Comparison of ENCODE assay signal across 18 cellular contexts in genomic region chr3:126466886-126467610, GRCh38. TPM values are rescaled to one million over a fixed set of nuclear protein-coding genes. Genes with fewer than 3 reads are reported as not detected.
DNase-seq lines count a peak whose midpoint lies in the region; ATAC-seq and TF ChIP-seq lines count a peak whose summit lies in the region.
"Had no signal": no experiment of that assay in that cellular context is flagged by ENCODE, and none has a peak within 500 bp of the region (broad histone marks: within the 10 kb centered on the region; RNA-seq: fewer than 3 reads in every experiment).

No MANE protein-coding gene starts in this region.

- peaks cover 98% of the 10 kb centered on the region for H3K36me3 ChIP-seq in upper lobe of right lung

- H3K27me3 ChIP-seq in upper lobe of right lung: no peaks in the 10 kb centered on the region
- H3K27me3 ChIP-seq: SJCRH30 had no signal

- no peak for DNase-seq in left ventricle myocardium superior
- DNase-seq in cardiac septum (ENCODE audit: low spot score): no peak
- no peak for DNase-seq in T-helper 17 cell
- peak; percentile 77 for DNase-seq in mesenteric fat pad (ENCODE audit: low spot score)
- peak; percentile 42 for DNase-seq in upper lobe of right lung
- DNase-seq in iPS-NIHi7 (ENCODE audit: extremely low spot score): no peak
- no peak for DNase-seq in KBM-7
- DNase-seq in NCI-H345 treated with DMSO at 0.1 percent for 48 hours (lab: John Stamatoyannopoulos, UW; ENCODE audit: unreplicated experiment): no peak
- DNase-seq: activated CD4-positive, alpha-beta T cell treated with anti-CD3 and anti-CD28 coated beads, Interleukin-2, amount 50 U/mL, for 4 hours; activated gamma-delta T cell; hippocampal formation; left colon; naive B cell; NCI-H2081 treated with DMSO at 0.1 percent for 48 hours; SJCRH30; trophoblast cell had no signal

- H3K27ac Mint-ChIP-seq in T-helper 17 cell: peak overlapping the region; percentile 24
- H3K27ac Mint-ChIP-seq: naive B cell had no signal

- peak; percentile 4 for ATAC-seq in left ventricle myocardium superior
- peak; percentile 21 for ATAC-seq in T-helper 17 cell
- ATAC-seq in upper lobe of right lung: peak; percentile 53
- ATAC-seq: left colon had no signal

- no peaks in the 10 kb centered on the region for H3K27me3 Mint-ChIP-seq in T-helper 17 cell
- H3K27me3 Mint-ChIP-seq: naive B cell had no signal

- in situ Hi-C loops in KBM-7 (cut with MboI; ENCODE audit: low pct_unique_long_range_greater_than_20kb, low sequenced_read_pairs): no loop called here

- peaks cover 43% of the 10 kb centered on the region for H3K4me1 ChIP-seq in upper lobe of right lung

- H3K4me3 ChIP-seq in upper lobe of right lung: no peak overlapping the region
- H3K4me3 ChIP-seq: SJCRH30 had no signal

- peak overlapping the region; percentile 44 for H3K27ac ChIP-seq in upper lobe of right lung
- H3K27ac ChIP-seq: SJCRH30 had no signal

- peak overlapping the region; percentile 49 for H3K4me3 Mint-ChIP-seq in T-helper 17 cell
- H3K4me3 Mint-ChIP-seq: naive B cell had no signal

- TF ChIP-seq CTCF in upper lobe of right lung (IDR thresholded peaks at IDR 0.05): no peak

- peaks cover 12% of the 10 kb centered on the region for H3K36me3 Mint-ChIP-seq in T-helper 17 cell (ENCODE audit: low read depth)

- intact Hi-C loops in left ventricle myocardium superior (cut with micrococcal nuclease) (no loop called here), cardiac septum (cut with DNase I) (loop anchor here (5.0 kb wide), 1 partner anchor 35 kb away; no protein-coding TSS in a partner anchor), upper lobe of right lung (cut with DNase I) (no loop called here)

- H3K4me1 Mint-ChIP-seq in T-helper 17 cell: peaks cover 37% of the 10 kb centered on the region

- H3K9me3 ChIP-seq in T-helper 17 cell (ENCODE audit: control insufficient read depth, low read length, poor library complexity, severe bottlenecking) (no peaks in the 10 kb centered on the region), upper lobe of right lung (no peaks in the 10 kb centered on the region)
- H3K9me3 ChIP-seq: SJCRH30 had no signal

RNA-seq across cellular contexts. Expression of gene ZXDC, which starts 8.6 kb away (rescaled TPM):
- total RNA-seq in left ventricle myocardium superior (17.9 TPM), cardiac septum (22.0 TPM), T-helper 17 cell (10 to 100 TPM; 57.2 to 59.0 TPM), mesenteric fat pad (29.4 TPM), upper lobe of right lung (40.3 TPM)

RNA-seq across cellular contexts. Expression of gene UROC1, which starts 50.5 kb away (rescaled TPM):
- not detected for total RNA-seq in left ventricle myocardium superior
- total RNA-seq in cardiac septum: not detected
- total RNA-seq in T-helper 17 cell: not detected
- not detected for total RNA-seq in mesenteric fat pad
- total RNA-seq in upper lobe of right lung: not detected
- total RNA-seq: HT-29, left colon, MCF 10A, SJCRH30 had no signal

RNA-seq across cellular contexts. Expression of gene CHST13, which starts 56.9 kb away (rescaled TPM):
- 0.45 TPM for total RNA-seq in left ventricle myocardium superior
- 0.16 TPM for total RNA-seq in cardiac septum
- under 1 TPM; 0.15 to 0.18 TPM for total RNA-seq in T-helper 17 cell
- total RNA-seq in mesenteric fat pad: 2.3 TPM
- 0.64 TPM for total RNA-seq in upper lobe of right lung
- total RNA-seq: MCF 10A, SJCRH30 had no signal

Comparison
In these comparisons a context has a peak if more than half of its experiments do, and no peak if none do; other contexts are left out.
1. DNase-seq: peak in mesenteric fat pad (single experiment) and upper lobe of right lung (single experiment); none in left ventricle myocardium superior (single experiment), cardiac septum (single experiment), T-helper 17 cell (0 of 3), iPS-NIHi7 (single experiment), KBM-7 (single experiment) and NCI-H345 treated with DMSO at 0.1 percent for 48 hours (single experiment).
2. Peak in every context shown above with its lines, with median percentiles within 50 percentile points of each other: ATAC-seq.